Comparison of ENCODE assay signal across 11 cellular contexts in the genomic region with DNA sequence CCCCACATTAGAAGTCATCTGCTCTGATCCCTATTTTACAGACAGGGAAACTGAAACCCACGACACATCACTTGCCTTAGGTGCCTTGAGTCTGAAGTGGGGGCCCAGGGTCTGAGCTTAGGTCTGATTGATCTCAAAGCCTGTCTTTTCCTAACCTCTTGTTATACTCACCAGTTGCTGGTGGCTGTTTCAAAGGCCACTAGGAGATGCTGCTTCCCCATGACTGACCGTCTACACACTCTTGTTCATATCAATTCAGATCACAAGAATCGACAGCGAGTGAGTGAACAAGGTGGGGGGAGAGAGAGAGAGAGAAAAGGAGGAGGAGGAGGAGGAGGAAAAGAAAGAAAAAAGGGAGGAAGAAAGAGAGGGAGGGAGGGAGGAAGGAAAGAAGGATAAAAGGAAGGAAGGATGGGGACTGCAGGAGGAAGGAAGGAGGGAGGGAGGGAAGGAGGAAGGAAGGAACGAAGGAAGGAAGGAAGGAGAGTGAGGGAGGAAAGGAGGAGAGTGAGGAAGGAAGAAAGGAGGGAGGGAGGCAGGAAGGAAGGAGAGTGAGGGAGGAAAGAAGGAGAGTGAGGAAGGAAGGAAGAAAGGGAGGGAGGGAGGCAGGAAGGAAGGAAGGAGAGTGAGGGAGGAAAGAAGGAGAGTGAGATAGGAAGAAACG. TPM values are rescaled to one million over a fixed set of nuclear protein-coding genes. Genes with fewer than 3 reads are reported as not detected.
DNase-seq lines count a peak whose midpoint lies in the region; ATAC-seq and TF ChIP-seq lines count a peak whose summit lies in the region.
"Had no signal": no experiment of that assay in that cellular context is flagged by ENCODE, and none has a peak within 500 bp of the region (broad histone marks: within the 10 kb centered on the region; RNA-seq: fewer than 3 reads in every experiment).

No MANE protein-coding gene starts in this region.

- H3K4me3 ChIP-seq in tibial artery, result no peak overlapping the region
- H3K4me3 ChIP-seq: left ventricle myocardium inferior had no signal

- H3K9me3 ChIP-seq in tibial artery, result no peaks in the 10 kb centered on the region
- H3K9me3 ChIP-seq: left ventricle myocardium inferior had no signal

- no peaks in the 10 kb centered on the region for H3K4me1 ChIP-seq in tibial artery
- H3K4me1 ChIP-seq: left ventricle myocardium inferior had no signal

- H3K27me3 ChIP-seq in tibial artery, result peaks cover 0 to 45% of the 10 kb centered on the region in 2 donors

- peaks cover 32% of the 10 kb centered on the region for H3K27me3 Mint-ChIP-seq in central memory CD8-positive, alpha-beta T cell

- no peak overlapping the region for H3K27ac ChIP-seq in tibial artery
- H3K27ac ChIP-seq: KMS-11, left ventricle myocardium inferior had no signal

- H3K27ac Mint-ChIP-seq in central memory CD8-positive, alpha-beta T cell (ENCODE audit: low read depth), result peak overlapping the region; percentile 41
- H3K27ac Mint-ChIP-seq: activated T-helper 1 cell treated with anti-CD3 and anti-CD28 coated beads, Interleukin-12 subunit alpha, Interleukin-12 subunit beta, Interleukin-2, Interleukin-4 antibody, amounts not matched to agents 30 ng/mL and 10 ng/mL and 1 ng/mL, durations not matched to agents 14 hours and 24 hours and 36 hours had no signal

- no peak for TF ChIP-seq CTCF in tibial artery (IDR thresholded peaks at IDR 0.05)

- ATAC-seq in central memory CD8-positive, alpha-beta T cell (replicated peaks; ENCODE audit: extremely low read depth, poor library complexity, severe bottlenecking), result peak; percentile 62
- ATAC-seq in GM18505 (IDR thresholded peaks at IDR 0.05; ENCODE audit: unreplicated experiment), result no peak

- H3K36me3 Mint-ChIP-seq in central memory CD8-positive, alpha-beta T cell (ENCODE audit: insufficient read depth), result peaks cover 2% of the 10 kb centered on the region

- DNase-seq in stimulated activated naive CD4-positive, alpha-beta T cell (lab: John Stamatoyannopoulos, UW), result peak in 5 of 6 experiments; percentile 5 to 66 (median 40)
- DNase-seq in stimulated activated naive CD4-positive, alpha-beta T cell treated with Interleukin-2 at 50 U/mL for 16 hours (lab: John Stamatoyannopoulos, UW), result no peak
- DNase-seq in SW480 (ENCODE audit: low spot score) (peak; percentile 30), mesenteric fat pad (ENCODE audit: low spot score) (no peak), posterior vena cava (ENCODE audit: low spot score) (no peak), tibial artery (no peak)
- peak in 1 of 2 donors; percentile 40 for DNase-seq in central memory CD8-positive, alpha-beta T cell (ENCODE audit: low spot score in 2 of 2)
- DNase-seq: left ventricle myocardium inferior had no signal

- H3K4me3 Mint-ChIP-seq in central memory CD8-positive, alpha-beta T cell, result peak overlapping the region; percentile 26
- H3K4me3 Mint-ChIP-seq: activated T-helper 1 cell treated with anti-CD3 and anti-CD28 coated beads, Interleukin-12 subunit alpha, Interleukin-12 subunit beta, Interleukin-2, Interleukin-4 antibody, amounts not matched to agents 30 ng/mL and 10 ng/mL and 1 ng/mL, durations not matched to agents 14 hours and 24 hours and 36 hours had no signal

- no peak for TF ChIP-seq POLR2A in GM18505 (IDR thresholded peaks at IDR 0.05; ENCODE audit: borderline replicate concordance, extremely low read depth, insufficient read depth, insufficient read length)

- H3K4me1 Mint-ChIP-seq in central memory CD8-positive, alpha-beta T cell, result peaks cover 26% of the 10 kb centered on the region

- H3K36me3 ChIP-seq in tibial artery, result no peaks in the 10 kb centered on the region
- H3K36me3 ChIP-seq: left ventricle myocardium inferior had no signal

- intact Hi-C loops in posterior vena cava (cut with DNase I) (no loop called here), tibial artery (cut with DNase I; ENCODE audit: low total_unique reads) (no loop called here)

- no peaks in the 10 kb centered on the region for H3K9me3 Mint-ChIP-seq in central memory CD8-positive, alpha-beta T cell
- H3K9me3 Mint-ChIP-seq: activated T-helper 1 cell treated with anti-CD3 and anti-CD28 coated beads, Interleukin-12 subunit alpha, Interleukin-12 subunit beta, Interleukin-2, Interleukin-4 antibody, amounts not matched to agents 30 ng/mL and 10 ng/mL and 1 ng/mL, durations not matched to agents 14 hours and 24 hours and 36 hours had no signal

RNA-seq across cellular contexts. Expression of gene OR10H1, which starts 3.3 kb away (rescaled TPM):
- total RNA-seq in mesenteric fat pad (not detected), posterior vena cava (under 1 TPM; 0.05 to 0.09 TPM)
- total RNA-seq: activated T-helper 1 cell treated with anti-CD3 and anti-CD28 coated beads, Interleukin-12 subunit alpha, Interleukin-12 subunit beta, Interleukin-2, Interleukin-4 antibody, amounts not matched to agents 30 ng/mL and 10 ng/mL and 1 ng/mL, durations not matched to agents 14 hours and 24 hours and 36 hours; left ventricle myocardium inferior had no signal

RNA-seq across cellular contexts. Expression of gene OR10H5, which starts 24.7 kb away (rescaled TPM):
- total RNA-seq in mesenteric fat pad, result not detected
- not detected for total RNA-seq in posterior vena cava
- total RNA-seq: activated T-helper 1 cell treated with anti-CD3 and anti-CD28 coated beads, Interleukin-12 subunit alpha, Interleukin-12 subunit beta, Interleukin-2, Interleukin-4 antibody, amounts not matched to agents 30 ng/mL and 10 ng/mL and 1 ng/mL, durations not matched to agents 14 hours and 24 hours and 36 hours; left ventricle myocardium inferior had no signal

Comparison
In these comparisons a context has a peak if more than half of its experiments do, and no peak if none do; other contexts are left out.
1. DNase-seq: peak in stimulated activated naive CD4-positive, alpha-beta T cell (5 of 6) and SW480 (single experiment); none in stimulated activated naive CD4-positive, alpha-beta T cell treated with Interleukin-2 at 50 U/mL for 16 hours (single experiment), mesenteric fat pad (single experiment), posterior vena cava (single experiment) and tibial artery (0 of 2).